Comparison of ENCODE assay signal across 10 cellular contexts in genomic region chr11:114172055-114172861, GRCh38.
DNase-seq lines count a peak whose midpoint lies in the region; ATAC-seq, FAIRE-seq and TF ChIP-seq lines count a peak whose summit lies in the region.
"Had no signal": no experiment of that assay in that cellular context is flagged by ENCODE, and none has a peak within 500 bp of the region (broad histone marks: within the 10 kb centered on the region; RNA-seq: fewer than 3 reads in every experiment).

No MANE protein-coding gene starts in this region.

- peak overlapping the region; percentile 43 for H3K27ac Mint-ChIP-seq in activated CD4-positive, alpha-beta memory T cell treated with anti-CD3 and anti-CD28 coated beads for 36 hours

- peaks cover 74% of the 10 kb centered on the region for H3K4me1 Mint-ChIP-seq in activated CD4-positive, alpha-beta memory T cell treated with anti-CD3 and anti-CD28 coated beads for 36 hours (ENCODE audit: low read depth)

- ATAC-seq in HG02981 (IDR thresholded peaks at IDR 0.05; ENCODE audit: unreplicated experiment) (no peak), GM21723 (IDR thresholded peaks at IDR 0.05; ENCODE audit: unreplicated experiment) (no peak)

- no peaks in the 10 kb centered on the region for H3K36me3 Mint-ChIP-seq in activated CD4-positive, alpha-beta memory T cell treated with anti-CD3 and anti-CD28 coated beads for 36 hours

- DNase-seq in NCI-H2081 (lab: John Stamatoyannopoulos, UW) (peak; percentile 21 to 59), NCI-H2081 treated with DMSO at 0.1 percent for 48 hours (lab: John Stamatoyannopoulos, UW) (no peak), kidney (no peak)
- no peak for DNase-seq in activated CD4-positive, alpha-beta memory T cell treated with anti-CD3 and anti-CD28 coated beads for 36 hours
- DNase-seq in stimulated activated CD4-positive, alpha-beta T cell treated with anti-CD3 and anti-CD28 coated beads, Interleukin-1b, Interleukin-23, amount 100 ng/mL, for 48 hours, result no peak
- DNase-seq: NCI-H1930 had no signal

- no peak for FAIRE-seq in kidney (lab: Jason Lieb, UNC)
- FAIRE-seq: astrocyte had no signal

- H3K9me3 ChIP-seq in kidney (ENCODE audit: control insufficient read depth in 1 of 2, low read length in 2 of 2) (no peaks in the 10 kb centered on the region), subcutaneous abdominal adipose tissue (ENCODE audit: control insufficient read depth in 5 of 5, low read length in 5 of 5) (no peaks in the 10 kb centered on the region)

- peak overlapping the region; percentile 40 for H3K4me3 Mint-ChIP-seq in activated CD4-positive, alpha-beta memory T cell treated with anti-CD3 and anti-CD28 coated beads for 36 hours

- TF ChIP-seq CTCF in kidney (IDR thresholded peaks at IDR 0.05; ENCODE audit: borderline replicate concordance, extremely low read depth, insufficient read depth), result no peak

- H3K4me1 ChIP-seq in kidney (ENCODE audit: control insufficient read depth in 1 of 2, insufficient read depth in 1 of 2, low read depth in 1 of 2, low read length in 2 of 2), result peaks cover 88 to 99% of the 10 kb centered on the region in 2 donors
- H3K4me1 ChIP-seq in subcutaneous abdominal adipose tissue (ENCODE audit: control insufficient read depth in 5 of 5, insufficient read depth in 5 of 5, low read length in 5 of 5), result peaks cover 28 to 92% (median 67%) of the 10 kb centered on the region in 5 donors

- POLR2A ChIA-PET in activated CD4-positive, alpha-beta memory T cell treated with anti-CD3 and anti-CD28 coated beads for 36 hours (lab: Charles Lee), result interaction anchor here (1.9 kb wide), 1 partner anchor 11 kb away, joined by 8 read pairs; no protein-coding TSS in a partner anchor

- no peaks in the 10 kb centered on the region for H3K27me3 ChIP-seq in subcutaneous abdominal adipose tissue (ENCODE audit: control insufficient read depth in 5 of 5, insufficient read depth in 4 of 5, low read length in 5 of 5)

- no peaks in the 10 kb centered on the region for H3K27me3 Mint-ChIP-seq in activated CD4-positive, alpha-beta memory T cell treated with anti-CD3 and anti-CD28 coated beads for 36 hours

- H3K9me3 Mint-ChIP-seq in activated CD4-positive, alpha-beta memory T cell treated with anti-CD3 and anti-CD28 coated beads for 36 hours, result no peaks in the 10 kb centered on the region

- H3K27ac ChIP-seq in kidney (ENCODE audit: low read depth in 2 of 2, low read length in 2 of 2) (peak overlapping the region; percentile 89 to 94), subcutaneous abdominal adipose tissue (ENCODE audit: low read depth, low read length) (peak overlapping the region; percentile 74)

- CTCF ChIA-PET in activated CD4-positive, alpha-beta memory T cell treated with anti-CD3 and anti-CD28 coated beads for 36 hours (lab: Charles Lee), result interaction anchor here (1.6 to 2.2 kb wide), 4 partner anchors 8 to 112 kb away, joined by 4 to 10 read pairs (median 6); no protein-coding TSS in a partner anchor

- H3K4me3 ChIP-seq in kidney (ENCODE audit: low read length in 2 of 2), result peak overlapping the region; percentile 24
- peak overlapping the region in 2 of 5 donors; percentile 2 to 26 for H3K4me3 ChIP-seq in subcutaneous abdominal adipose tissue (ENCODE audit: low read depth in 1 of 5, low read length in 5 of 5)

- H3K36me3 ChIP-seq in kidney (ENCODE audit: control insufficient read depth in 1 of 2, insufficient read depth in 2 of 2, low read length in 2 of 2), result peaks cover 0 to 4% of the 10 kb centered on the region in 2 donors
- peaks cover 0 to 7% (median 3%) of the 10 kb centered on the region in 5 donors for H3K36me3 ChIP-seq in subcutaneous abdominal adipose tissue (ENCODE audit: control insufficient read depth in 5 of 5, insufficient read depth in 5 of 5, low read length in 5 of 5)

- intact Hi-C loops in activated CD4-positive, alpha-beta memory T cell treated with anti-CD3 and anti-CD28 coated beads for 36 hours (cut with micrococcal nuclease), result no loop called here
- intact Hi-C loops in kidney (cut with DNase I), result no loop called here

- H3K9ac ChIP-seq in kidney (ENCODE audit: low read length in 2 of 2) (peak overlapping the region in 1 of 2 donors; percentile 70), subcutaneous abdominal adipose tissue (ENCODE audit: low read length in 5 of 5) (peak overlapping the region in 3 of 5 donors; percentile 8 to 71 (median 38))

Comparison
In these comparisons a context has a peak if more than half of its experiments do, and no peak if none do; other contexts are left out.
1. DNase-seq: peak in NCI-H2081 (2 of 2); none in NCI-H2081 treated with DMSO at 0.1 percent for 48 hours (single experiment), activated CD4-positive, alpha-beta memory T cell treated with anti-CD3 and anti-CD28 coated beads for 36 hours (single experiment), kidney (single experiment) and stimulated activated CD4-positive, alpha-beta T cell treated with anti-CD3 and anti-CD28 coated beads, Interleukin-1b, Interleukin-23, amount 100 ng/mL, for 48 hours (single experiment).